In the genomic region with DNA sequence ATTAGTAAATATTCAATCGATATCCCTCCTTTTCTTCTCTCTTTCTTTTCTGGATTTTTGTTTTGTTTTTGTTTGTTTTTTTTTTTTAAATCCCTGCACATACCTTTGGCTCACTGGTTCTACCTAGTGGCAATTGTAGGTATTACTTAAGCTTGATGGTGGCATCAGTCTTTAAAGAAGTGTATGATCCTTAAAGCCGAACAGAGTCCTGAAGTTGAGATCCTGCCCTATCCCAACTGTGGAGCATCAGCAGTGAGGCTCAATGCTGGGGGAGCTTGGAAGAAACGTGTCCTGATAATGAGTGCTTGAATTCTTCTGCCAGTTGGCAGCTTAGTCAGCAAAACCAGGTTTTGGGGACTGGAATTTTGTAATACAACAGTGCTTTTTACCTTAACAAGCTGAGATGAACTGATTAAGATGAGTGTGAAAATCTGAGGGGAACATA, we compare ENCODE assay signal across 8 cellular contexts.
DNase-seq lines count a peak whose midpoint lies in the region; ATAC-seq, FAIRE-seq and TF ChIP-seq lines count a peak whose summit lies in the region.

No MANE protein-coding gene starts in this region.

- H3K4me1 ChIP-seq in lung (ENCODE audit: control insufficient read depth in 2 of 2, insufficient read depth in 2 of 2, low read length in 2 of 2), result peaks cover 1 to 5% of the 10 kb centered on the region in 2 donors
- peaks cover 6% of the 10 kb centered on the region for H3K4me1 ChIP-seq in effector memory CD4-positive, alpha-beta T cell (ENCODE audit: control insufficient read depth, insufficient read depth, low read length, poor library complexity, severe bottlenecking)

- H3K4me3 ChIP-seq in lung, result no peak overlapping the region
- H3K4me3 ChIP-seq in MG63, result no peak overlapping the region
- no peak overlapping the region for H3K4me3 ChIP-seq in effector memory CD4-positive, alpha-beta T cell (ENCODE audit: insufficient read depth, low read depth, low read length, poor library complexity, severe bottlenecking)

- H3K27me3 Mint-ChIP-seq in CD14-positive monocyte (ENCODE audit: low read depth in 3 of 3), result peaks cover 0 to 4% (median 4%) of the 10 kb centered on the region in 3 donors

- H3K27ac ChIP-seq in lung (ENCODE audit: low read depth in 1 of 2, low read length in 1 of 2), result no peak overlapping the region
- no peak overlapping the region for H3K27ac ChIP-seq in effector memory CD4-positive, alpha-beta T cell (ENCODE audit: insufficient read depth, low read length, poor library complexity, severe bottlenecking)

- H3K9me3 ChIP-seq in lung (ENCODE audit: control insufficient read depth in 2 of 2, insufficient read depth in 1 of 2, low read length in 1 of 2) (no peaks in the 10 kb centered on the region), MG63 (no peaks in the 10 kb centered on the region)
- no peaks in the 10 kb centered on the region for H3K9me3 ChIP-seq in effector memory CD4-positive, alpha-beta T cell (ENCODE audit: control insufficient read depth, low read length)

- no peaks in the 10 kb centered on the region for H3K9me3 Mint-ChIP-seq in CD14-positive monocyte

- 19 to 24% methylated on average over 3 of the region's 3 CpGs for WGBS in lung, 2 donors

- H3K4me1 Mint-ChIP-seq in CD14-positive monocyte, result peaks cover 15% of the 10 kb centered on the region

- H3K36me3 Mint-ChIP-seq in CD14-positive monocyte, result no peaks in the 10 kb centered on the region

- no peak for TF ChIP-seq POLR2A in GM12891 (IDR thresholded peaks at IDR 0.05; ENCODE audit: low read depth, low read length)

- no peak overlapping the region for H3K4me3 Mint-ChIP-seq in CD14-positive monocyte

- H3K36me3 ChIP-seq in lung (ENCODE audit: control insufficient read depth in 2 of 2, insufficient read depth in 2 of 2, low read length in 2 of 2) (no peaks in the 10 kb centered on the region), MG63 (no peaks in the 10 kb centered on the region)
- H3K36me3 ChIP-seq in effector memory CD4-positive, alpha-beta T cell (ENCODE audit: control insufficient read depth, insufficient read depth, low read length), result no peaks in the 10 kb centered on the region

- peak; percentile 71 for ATAC-seq in lung (ENCODE audit: insufficient read depth, low FRiP score)
- no peak for ATAC-seq in HG02970 (IDR thresholded peaks at IDR 0.05; ENCODE audit: low FRiP score, unreplicated experiment)

- TF ChIP-seq CTCF in CD14-positive monocyte (IDR thresholded peaks at IDR 0.05) (peak; percentile 91), lung (IDR thresholded peaks at IDR 0.05; ENCODE audit: control extremely low read depth, extremely low read depth) (peak; percentile 69)

- intact Hi-C loops in CD14-positive monocyte (cut with micrococcal nuclease), result loop anchor here in 1 of 2 donors (5.0 to 10.0 kb wide), 3 partner anchors 125 to 272 kb away; a partner anchor contains a TSS

- DNase-seq in CD14-positive monocyte (ENCODE audit: low spot score) (no peak), GM12891 (ENCODE audit: insufficient read length, low spot score) (no peak), NCI-H510A (lab: John Stamatoyannopoulos, UW) (peak; percentile 1), lung (ENCODE audit: low spot score) (no peak), MG63 (no peak)
- peak; percentile 50 for DNase-seq in central memory CD4-positive, alpha-beta T cell
- DNase-seq in effector memory CD4-positive, alpha-beta T cell, result no peak

- H3K27ac Mint-ChIP-seq in CD14-positive monocyte, result no peak overlapping the region

- peak; percentile 60 for FAIRE-seq in GM12891 (lab: Jason Lieb, UNC)

- H3K27me3 ChIP-seq in lung (ENCODE audit: control insufficient read depth, insufficient read depth) (no peaks in the 10 kb centered on the region), MG63 (no peaks in the 10 kb centered on the region)
- H3K27me3 ChIP-seq in effector memory CD4-positive, alpha-beta T cell (replicated peaks; ENCODE audit: control insufficient read depth, insufficient read depth, low read length, poor library complexity, severe bottlenecking), result no peaks in the 10 kb centered on the region

TF ChIP-seq in GM12891, 5 proteins besides CTCF, POLR2A, EP300 and RAD21:
- no peak for TF ChIP-seq SPI1 (IDR thresholded peaks at IDR 0.05; ENCODE audit: low read depth, low read length)
- no peak for TF ChIP-seq POLR2AphosphoS5 (IDR thresholded peaks at IDR 0.05; ENCODE audit: low read depth, low read length)
- no peak for TF ChIP-seq PAX5 (IDR thresholded peaks at IDR 0.05; ENCODE audit: insufficient read depth, low read length, severe bottlenecking)
- TF ChIP-seq POU2F2 (IDR thresholded peaks at IDR 0.05; ENCODE audit: low read depth, low read length), result no peak
TF ChIP-seq in GM12891: peak in this region for 0.

Comparison
In these comparisons a context has a peak if more than half of its experiments do, and no peak if none do; other contexts are left out.
1. DNase-seq: peak in NCI-H510A (single experiment) and central memory CD4-positive, alpha-beta T cell (single experiment); none in CD14-positive monocyte (single experiment), GM12891 (single experiment), lung (single experiment), MG63 (single experiment) and effector memory CD4-positive, alpha-beta T cell (0 of 3).